In genomic region chrX:154019061-154019621, GRCh38 we compare ENCODE assay signal across 1 cellular context.
TF ChIP-seq lines count a peak whose summit lies in the region.

No MANE protein-coding gene starts in this region.

TF ChIP-seq in HepG2, 621 proteins besides CTCF, POLR2A, EP300 and RAD21:
- no peak for TF ChIP-seq GABPA (IDR thresholded peaks at IDR 0.05; ENCODE audit: low read depth, low read length)
- TF ChIP-seq GABPA (CRISPR knock-in tag; IDR thresholded peaks at IDR 0.05; ENCODE audit: low read depth): peak; percentile 42; the same call in 1 of the 2 replicates
- peak; percentile 52; the same call in 1 of the 2 replicates for TF ChIP-seq RBFOX2 (IDR thresholded peaks at IDR 0.05; ENCODE audit: low read depth, low read length)
- TF ChIP-seq SNAPC4 (CRISPR knock-in tag; IDR thresholded peaks at IDR 0.05): no peak
- TF ChIP-seq GLMP (CRISPR knock-in tag; IDR thresholded peaks at IDR 0.05; ENCODE audit: borderline replicate concordance): no peak
- no peak; the same call in 1 of the 2 replicates for TF ChIP-seq UBTF (CRISPR knock-in tag; IDR thresholded peaks at IDR 0.05)
- TF ChIP-seq HDAC2 (CRISPR knock-in tag; IDR thresholded peaks at IDR 0.05): no peak
- TF ChIP-seq GABPB1 (CRISPR knock-in tag; IDR thresholded peaks at IDR 0.05): peak; percentile 77
- TF ChIP-seq ZFY (CRISPR knock-in tag; IDR thresholded peaks at IDR 0.05): peak; percentile 54
- 0 out of 2 replicates have a peak, but pooled peaks have one; percentile 49 for TF ChIP-seq MYC (CRISPR knock-in tag; IDR thresholded peaks at IDR 0.05; ENCODE audit: borderline replicate concordance)
- peak; percentile 26; the same call in 1 of the 2 replicates for TF ChIP-seq ZNF770 (CRISPR knock-in tag; IDR thresholded peaks at IDR 0.05)
- TF ChIP-seq ZNF687 (CRISPR knock-in tag; IDR thresholded peaks at IDR 0.05): peak; percentile 68
- peak; percentile 62 for TF ChIP-seq ZFX (CRISPR knock-in tag; IDR thresholded peaks at IDR 0.05; ENCODE audit: low read depth)
- no peak for TF ChIP-seq IKZF1 (IDR thresholded peaks at IDR 0.05)
